In the genomic region with DNA sequence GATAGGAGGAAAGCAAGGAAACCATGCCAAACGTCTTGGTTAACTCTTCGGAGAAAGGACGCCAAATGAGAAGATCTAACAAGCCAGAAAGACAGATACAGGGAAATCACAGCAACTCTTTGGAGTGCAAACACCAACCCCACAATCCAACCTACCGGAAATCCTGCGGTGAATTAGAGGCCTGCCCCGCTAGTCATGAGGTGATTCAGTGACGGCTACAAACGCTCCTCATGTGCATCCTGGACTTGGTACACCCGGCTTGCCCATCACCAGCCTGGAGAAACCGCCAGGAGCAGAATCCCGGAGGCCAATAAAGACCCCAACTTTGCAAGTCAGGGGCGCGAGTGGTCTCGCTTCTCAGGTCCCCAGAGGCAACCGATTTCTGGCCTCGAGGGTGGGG, we compare ENCODE assay signal across 8 cellular contexts. TPM values are rescaled to one million over a fixed set of nuclear protein-coding genes. Genes with fewer than 3 reads are reported as not detected.
DNase-seq lines count a peak whose midpoint lies in the region; ATAC-seq and TF ChIP-seq lines count a peak whose summit lies in the region.
"Not testable (repeated sequence)": the region's sequence is repeated elsewhere in the genome, so short reads cannot be mapped to it uniquely, and the experiment has no call there.

No MANE protein-coding gene starts in this region.

- ATAC-seq in GM18868 (IDR thresholded peaks at IDR 0.05; ENCODE audit: unreplicated experiment) (peak; percentile 35), HG03439 (IDR thresholded peaks at IDR 0.05; ENCODE audit: unreplicated experiment) (peak; percentile 48), left lung (peak; percentile 86), upper lobe of right lung (peak; percentile 69)

- H3K27ac ChIP-seq in VCaP = peak overlapping the region; percentile 55; the same call in 1 of the 2 replicates
- not testable (repeated sequence) for H3K27ac ChIP-seq in ectodermal cell (ENCODE audit: insufficient read depth, low read depth, low read length, poor library complexity, severe bottlenecking); left lung; skin epidermis; upper lobe of right lung

- intact Hi-C loops in left lung (cut with DNase I); upper lobe of right lung (cut with DNase I): not testable (repeated sequence)

- not testable (repeated sequence) for TF ChIP-seq CTCF in VCaP (conservative IDR thresholded peaks at IDR 0.05); left lung (IDR thresholded peaks at IDR 0.05); upper lobe of right lung (IDR thresholded peaks at IDR 0.05)

- not testable (repeated sequence) for H3K36me3 ChIP-seq in ectodermal cell (ENCODE audit: control insufficient read depth, insufficient read depth, low read length); left lung; upper lobe of right lung

- WGBS in ectodermal cell, 2 experiments = 0 to 2% methylated on average over 5 of the region's 16 CpGs

- H3K4me3 ChIP-seq in ectodermal cell (ENCODE audit: insufficient read depth, low read depth, low read length) (peak overlapping the region; percentile 26), left lung (peak overlapping the region in 1 of 2 donors; percentile 33), skin epidermis (peak overlapping the region in 4 of 7 experiments; percentile 19 to 48 (median 32)), upper lobe of right lung (peak overlapping the region; percentile 29)

- DNase-seq in activated effector memory CD4-positive, alpha-beta T cell treated with Interleukin-2 at 50 U/mL for 16 hours = peak; percentile 6
- not testable (repeated sequence) for DNase-seq in left lung, upper lobe of right lung

- H3K4me1 ChIP-seq in ectodermal cell (ENCODE audit: control insufficient read depth, insufficient read depth, low read length); left lung; upper lobe of right lung: not testable (repeated sequence)

- H3K9me3 ChIP-seq in ectodermal cell (ENCODE audit: control insufficient read depth, low read length); left lung; upper lobe of right lung: not testable (repeated sequence)

- not testable (repeated sequence) for H3K27me3 ChIP-seq in ectodermal cell (ENCODE audit: control insufficient read depth, insufficient read depth, low read length, poor library complexity, severe bottlenecking); left lung; upper lobe of right lung

RNA-seq across cellular contexts. Expression of gene NBPF9, which starts 0.8 kb away (rescaled TPM):
- polyA plus RNA-seq in ectodermal cell (2013, experiment 1 of 4) = 22.7 TPM
- 22.1 TPM for polyA plus RNA-seq in ectodermal cell (2013, experiment 2 of 4)
- 16.9 TPM for polyA plus RNA-seq in ectodermal cell (2013, experiment 3 of 4)
- 18.4 TPM for polyA plus RNA-seq in ectodermal cell (2013, experiment 4 of 4)
- total RNA-seq in left lung (10 to 100 TPM; 24.7 to 28.6 TPM), upper lobe of right lung (26.9 TPM)

Comparison
In these comparisons a context has a peak if more than half of its experiments do, and no peak if none do; other contexts are left out.
1. ATAC-seq: peak in every context shown above with its lines; median percentile 86 in left lung; 69 in upper lobe of right lung; 48 in HG03439; 35 in GM18868.